In the genomic region with DNA sequence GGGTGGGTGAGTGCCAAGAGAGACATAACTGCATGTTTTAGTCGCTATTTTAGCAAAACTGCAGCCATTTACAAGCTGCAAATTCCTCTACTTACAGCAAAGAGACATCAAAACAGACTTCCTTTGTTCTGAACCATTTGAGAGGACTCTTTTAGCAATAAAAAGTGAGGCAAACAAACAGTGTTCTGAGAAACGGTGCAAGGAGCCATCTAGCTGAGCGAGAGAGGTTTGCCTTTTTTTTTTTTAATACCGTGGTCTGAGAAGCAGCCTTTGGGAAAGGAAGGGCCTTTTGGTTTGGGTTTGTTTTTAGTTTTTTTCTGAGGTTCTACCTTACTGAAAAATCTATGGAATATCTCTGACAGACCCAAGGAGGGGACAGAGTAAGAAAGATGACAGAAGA, we compare ENCODE assay signal across 24 cellular contexts.
DNase-seq lines count a peak whose midpoint lies in the region; ATAC-seq and TF ChIP-seq lines count a peak whose summit lies in the region.
"Had no signal": no experiment of that assay in that cellular context is flagged by ENCODE, and none has a peak within 500 bp of the region (broad histone marks: within the 10 kb centered on the region; RNA-seq: fewer than 3 reads in every experiment).

No MANE protein-coding gene starts in this region.

- H3K9me3 ChIP-seq in PC-3 (ENCODE audit: low read length): no peaks in the 10 kb centered on the region
- H3K9me3 ChIP-seq: BLaER1 treated with 17β-estradiol and CSF1 and Interleukin-3, amounts not matched to agents 10 nM and 100 nM; SJCRH30 had no signal

- no peaks in the 10 kb centered on the region for H4K20me1 ChIP-seq in PC-3 (ENCODE audit: low read length)
- H4K20me1 ChIP-seq: BLaER1 treated with 17β-estradiol and CSF1 and Interleukin-3, amounts not matched to agents 10 nM and 100 nM had no signal

- CTCF ChIA-PET in PC-3 (lab: Charles Lee): no interaction called here

- no peaks in the 10 kb centered on the region for H3K9me2 ChIP-seq in PC-3 (replicated peaks; ENCODE audit: low read length)

- H3K4me2 ChIP-seq in PC-3 (ENCODE audit: low read length): no peak overlapping the region
- H3K4me2 ChIP-seq: BLaER1 treated with 17β-estradiol and CSF1 and Interleukin-3, amounts not matched to agents 10 nM and 100 nM had no signal

- no peaks in the 10 kb centered on the region for H3K27me3 ChIP-seq in PC-3 (ENCODE audit: low read length)
- H3K27me3 ChIP-seq: BLaER1 treated with 17β-estradiol and CSF1 and Interleukin-3, amounts not matched to agents 10 nM and 100 nM; SJCRH30 had no signal

- H3K36me3 ChIP-seq in PC-3 (ENCODE audit: low read depth, low read length): 0 out of 2 replicates have a peak, but pooled peaks cover 3% of the 10 kb centered on the region
- H3K36me3 ChIP-seq: BLaER1 treated with 17β-estradiol and CSF1 and Interleukin-3, amounts not matched to agents 10 nM and 100 nM had no signal

- no peak overlapping the region for H3K27ac ChIP-seq in PC-3 (ENCODE audit: low read length)
- H3K27ac ChIP-seq in cingulate gyrus (ENCODE audit: low read depth, low read length): peak overlapping the region; percentile 74
- H3K27ac ChIP-seq: BLaER1 treated with 17β-estradiol and CSF1 and Interleukin-3, amounts not matched to agents 10 nM and 100 nM; SJCRH30 had no signal

- H3K79me2 ChIP-seq in PC-3 (ENCODE audit: low read length): no peaks in the 10 kb centered on the region

- DNase-seq in PC-3: no peak
- peak; percentile 72 for DNase-seq in medulla oblongata (ENCODE audit: extremely low spot score)
- DNase-seq in sciatic nerve (ENCODE audit: low spot score): no peak
- DNase-seq in activated gamma-delta T cell treated with Interleukin-2 at 50 U/mL for 16 hours: no peak
- DNase-seq in NCI-H1092 (lab: John Stamatoyannopoulos, UW): no peak
- DNase-seq in SW 1271 (lab: John Stamatoyannopoulos, UW): no peak
- DNase-seq: 8988T; CD8-positive, alpha-beta T cell; DMS53; EL; GF-D8; H9; HFFc6; KG1; NCI-H1092 treated with DMSO at 0.1 percent for 48 hours; NCI-H146; NCI-H2029; NCI-H226; NCI-H524; NCI-H82; SJCRH30 had no signal

- H3K4me1 ChIP-seq in PC-3 (ENCODE audit: insufficient read depth, low read length): peaks cover 1% of the 10 kb centered on the region; the same call in 1 of the 2 replicates
- H3K4me1 ChIP-seq: BLaER1 treated with 17β-estradiol and CSF1 and Interleukin-3, amounts not matched to agents 10 nM and 100 nM; SJCRH30 had no signal

- TF ChIP-seq CTCF in PC-3 (conservative IDR thresholded peaks at IDR 0.05; ENCODE audit: low read depth, low read length): no peak

- no TSS peak for BruUV-seq in PC-3 (replicated peaks; lab: Mats Ljungman, UMichigan)

- H3K4me3 ChIP-seq in PC-3 (ENCODE audit: low read length): no peak overlapping the region
- H3K4me3 ChIP-seq: BLaER1 treated with 17β-estradiol and CSF1 and Interleukin-3, amounts not matched to agents 10 nM and 100 nM; SJCRH30 had no signal

- POLR2A ChIA-PET in PC-3 (lab: Charles Lee; ENCODE audit: unreplicated experiment): no interaction called here

- H3K9ac ChIP-seq in PC-3 (ENCODE audit: low read length): no peak overlapping the region
- H3K9ac ChIP-seq: BLaER1 treated with 17β-estradiol and CSF1 and Interleukin-3, amounts not matched to agents 10 nM and 100 nM had no signal

- ATAC-seq in PC-3 (peak; percentile 43), sciatic nerve (peak; percentile 58), GM18907 (IDR thresholded peaks at IDR 0.05; ENCODE audit: unreplicated experiment) (no peak)
- ATAC-seq: CD8-positive, alpha-beta T cell had no signal

- H3F3A ChIP-seq in PC-3 (ENCODE audit: low read length, unreplicated experiment): no peaks in the 10 kb centered on the region

- intact Hi-C loops in PC-3 (cut with micrococcal nuclease) (no loop called here), sciatic nerve (cut with DNase I) (loop anchor here (10.0 kb wide), 1 partner anchor 58 kb away; a partner anchor contains a TSS)

- H2AFZ ChIP-seq in PC-3 (ENCODE audit: low read length): no peak overlapping the region
